Comparison of ENCODE assay signal across 8 cellular contexts in genomic region chr6:118649918-118650499, GRCh38. TPM values are rescaled to one million over a fixed set of nuclear protein-coding genes. Genes with fewer than 3 reads are reported as not detected.
DNase-seq lines count a peak whose midpoint lies in the region; FAIRE-seq and TF ChIP-seq lines count a peak whose summit lies in the region.

No MANE protein-coding gene starts in this region.

- FAIRE-seq in GM12891 (lab: Jason Lieb, UNC): peak; percentile 9

- peaks cover 7% of the 10 kb centered on the region; the same call in 1 of the 2 replicates for H3K9me3 ChIP-seq in SJSA1 (replicated peaks)

- H3K4me3 ChIP-seq in SJSA1 (peak overlapping the region; percentile 98), fibroblast of pulmonary artery (replicated peaks; ENCODE audit: low read depth, low read length) (peak overlapping the region; percentile 85), retinal pigment epithelial cell (ENCODE audit: low read length) (peak overlapping the region; percentile 79)

- peaks cover 10% of the 10 kb centered on the region for H3K36me3 ChIP-seq in SJSA1

- H3K4me1 ChIP-seq in SJSA1 (replicated peaks): peaks cover 8% of the 10 kb centered on the region; the same call in 1 of the 2 replicates

- TF ChIP-seq CTCF in fibroblast of pulmonary artery (IDR thresholded peaks at IDR 0.05; ENCODE audit: low read length, missing control alignments): no peak
- TF ChIP-seq CTCF in retinal pigment epithelial cell (conservative IDR thresholded peaks at IDR 0.05; ENCODE audit: low read depth, low read length): no peak

- H3K27ac ChIP-seq in SJSA1: peak overlapping the region; percentile 91

- TF ChIP-seq POLR2A in GM12891 (IDR thresholded peaks at IDR 0.05; ENCODE audit: low read depth, low read length): no peak

- no peaks in the 10 kb centered on the region for H3K27me3 ChIP-seq in SJSA1 (replicated peaks)

- DNase-seq in GM12891 (ENCODE audit: insufficient read length, low spot score) (no peak), SJSA1 (ENCODE audit: low read depth in 1 of 2, low spot score in 2 of 2) (no peak), fibroblast of pulmonary artery (ENCODE audit: low read depth) (no peak), retinal pigment epithelial cell (ENCODE audit: low read depth) (no peak), SHP77 (lab: John Stamatoyannopoulos, UW) (no peak), NCI-H2171 treated with DMSO at 0.1 percent for 48 hours (lab: John Stamatoyannopoulos, UW) (no peak), NCI-H187 (lab: John Stamatoyannopoulos, UW) (no peak)
- DNase-seq in activated effector memory CD4-positive, alpha-beta T cell treated with anti-CD3 and anti-CD28 coated beads, Interleukin-2, amount 50 U/mL, for 16 hours: no peak

TF ChIP-seq in GM12891, 5 proteins besides CTCF, POLR2A, EP300 and RAD21:
- no peak for TF ChIP-seq POU2F2 (IDR thresholded peaks at IDR 0.05; ENCODE audit: low read depth, low read length)
- TF ChIP-seq TAF1 (IDR thresholded peaks at IDR 0.05; ENCODE audit: low read depth, low read length): no peak
- no peak for TF ChIP-seq POLR2AphosphoS5 (IDR thresholded peaks at IDR 0.05; ENCODE audit: low read depth, low read length)
- no peak for TF ChIP-seq SPI1 (IDR thresholded peaks at IDR 0.05; ENCODE audit: low read depth, low read length)
- no peak for TF ChIP-seq PAX5 (IDR thresholded peaks at IDR 0.05; ENCODE audit: insufficient read depth, low read length, severe bottlenecking)

RNA-seq across cellular contexts. Expression of gene CEP85L, which starts 1.4 kb away (rescaled TPM):
- 6.6 TPM for polyA plus RNA-seq in GM12891 (2012; ENCODE audit: low read depth, missing spikeins)
- total RNA-seq in SJSA1 (2014; rRNA removed; shearing (Covaris generic)): 6.5 and 12.7 TPM in 2 replicates
